In the genomic region with DNA sequence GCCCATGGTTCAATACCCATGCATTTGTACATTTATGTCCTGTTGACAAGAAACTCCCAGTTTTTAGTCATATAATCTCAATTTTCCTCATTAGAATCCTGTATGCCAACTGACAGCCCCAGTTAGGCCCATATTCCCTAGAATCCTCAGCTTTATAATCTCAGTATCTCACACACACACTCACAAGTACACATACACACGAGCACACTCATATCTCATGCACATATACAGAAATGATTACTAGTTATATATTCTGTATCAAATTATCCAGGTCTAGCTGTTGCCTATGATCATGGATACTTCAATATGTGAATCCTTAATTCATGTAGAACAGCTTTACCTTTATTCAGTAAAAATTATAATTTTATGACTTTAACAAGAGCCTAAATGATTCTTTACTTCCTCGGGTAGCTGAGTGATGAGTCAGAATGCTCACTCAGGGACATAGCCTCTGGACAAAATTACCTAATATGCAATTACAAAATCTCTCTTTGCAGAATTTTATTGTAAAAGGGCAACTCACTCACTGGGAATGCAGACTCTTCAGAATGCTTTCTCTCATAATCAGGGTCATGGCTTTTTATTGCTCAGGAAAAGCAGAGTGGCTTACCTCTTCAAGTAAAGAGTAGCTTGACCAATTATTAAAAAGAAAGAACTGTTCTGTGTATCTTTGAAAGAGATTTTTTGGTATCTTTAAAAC, we compare ENCODE assay signal across 14 cellular contexts.
DNase-seq lines count a peak whose midpoint lies in the region; ATAC-seq and TF ChIP-seq lines count a peak whose summit lies in the region.
"Had no signal": no experiment of that assay in that cellular context is flagged by ENCODE, and none has a peak within 500 bp of the region (broad histone marks: within the 10 kb centered on the region; RNA-seq: fewer than 3 reads in every experiment).

No MANE protein-coding gene starts in this region.

- TF ChIP-seq CTCF in A673 (conservative IDR thresholded peaks at IDR 0.05; ENCODE audit: low read depth, low read length) (no peak), HFFc6 (IDR thresholded peaks at IDR 0.05) (no peak), adrenal gland (IDR thresholded peaks at IDR 0.05) (no peak)
- TF ChIP-seq CTCF in CD8-positive, alpha-beta T cell (IDR thresholded peaks at IDR 0.05): no peak

- POLR2A ChIA-PET in A673 (lab: Charles Lee; ENCODE audit: low non-redundant PET): no interaction called here
- POLR2A ChIA-PET in CD8-positive, alpha-beta T cell (lab: Charles Lee): no interaction called here

- H3K36me3 Mint-ChIP-seq in HFFc6 (ENCODE audit: low read depth): no peaks in the 10 kb centered on the region
- H3K36me3 Mint-ChIP-seq in CD8-positive, alpha-beta T cell: no peaks in the 10 kb centered on the region
- H3K36me3 Mint-ChIP-seq: memory B cell, WTC11 had no signal

- WGBS in adrenal gland, 4 donors: 38 to 56% (median 44%) methylated on average over 2 of the region's 2 CpGs

- peak; percentile 23 for DNase-seq in A673 (ENCODE audit: low spot score)
- DNase-seq in HFFc6: peak; percentile 95
- DNase-seq in adrenal gland: peak in 5 of 7 donors; percentile 16 to 53 (median 32)
- DNase-seq in hepatic stellate cell (ENCODE audit: low spot score): peak; percentile 8
- DNase-seq in head of caudate nucleus: no peak
- DNase-seq in CD8-positive, alpha-beta T cell: no peak
- no peak for DNase-seq in C1 segment of cervical spinal cord (lab: John Stamatoyannopoulos, UW)
- DNase-seq: activated T-cell treated with anti-CD3 and anti-CD28 coated beads, Interleukin-2, amount 50 U/mL, for 24 hours; NCI-H2081 had no signal

- H3K4me1 Mint-ChIP-seq in HFFc6 (ENCODE audit: low read depth): peaks cover 68% of the 10 kb centered on the region
- no peaks in the 10 kb centered on the region for H3K4me1 Mint-ChIP-seq in CD8-positive, alpha-beta T cell (ENCODE audit: low read depth)
- H3K4me1 Mint-ChIP-seq: memory B cell had no signal

- H3K9me3 ChIP-seq in A673 (ENCODE audit: low read depth, low read length, poor library complexity, severe bottlenecking) (no peaks in the 10 kb centered on the region), adrenal gland (replicated peaks in 1 of 3) (no peaks in the 10 kb centered on the region)
- no peaks in the 10 kb centered on the region for H3K9me3 ChIP-seq in CD8-positive, alpha-beta T cell (ENCODE audit: low read length)
- H3K9me3 ChIP-seq: BLaER1 treated with 17β-estradiol and CSF1 and Interleukin-3, amounts not matched to agents 10 nM and 100 nM had no signal

- H3K4me3 ChIP-seq in A673 (ENCODE audit: low read depth, low read length, poor library complexity, severe bottlenecking) (no peak overlapping the region), adrenal gland (no peak overlapping the region)
- no peak overlapping the region for H3K4me3 ChIP-seq in CD8-positive, alpha-beta T cell (ENCODE audit: low read depth, low read length)
- H3K4me3 ChIP-seq: BLaER1 treated with 17β-estradiol and CSF1 and Interleukin-3, amounts not matched to agents 10 nM and 100 nM; cardiac muscle cell had no signal

- TF ChIP-seq POLR2A in adrenal gland (IDR thresholded peaks at IDR 0.05): peak in 1 of 2 donors; percentile 42

- H3K4me3 Mint-ChIP-seq in HFFc6: peak overlapping the region; percentile 47
- no peak overlapping the region for H3K4me3 Mint-ChIP-seq in CD8-positive, alpha-beta T cell
- H3K4me3 Mint-ChIP-seq: activated T-cell treated with anti-CD3 and anti-CD28 coated beads, Interleukin-2, amount 50 U/mL, for 24 hours; memory B cell; WTC11 had no signal

- H3K36me3 ChIP-seq in A673 (ENCODE audit: insufficient read depth, low read length, poor library complexity, severe bottlenecking) (no peaks in the 10 kb centered on the region), adrenal gland (replicated peaks in 1 of 2) (no peaks in the 10 kb centered on the region)
- no peaks in the 10 kb centered on the region for H3K36me3 ChIP-seq in CD8-positive, alpha-beta T cell (ENCODE audit: insufficient read depth, low read length)
- H3K36me3 ChIP-seq: BLaER1 treated with 17β-estradiol and CSF1 and Interleukin-3, amounts not matched to agents 10 nM and 100 nM; cardiac muscle cell had no signal

- H3K27ac ChIP-seq in A673 (ENCODE audit: low read depth, low read length, poor library complexity, severe bottlenecking) (no peak overlapping the region), adrenal gland (peak overlapping the region in 4 of 5 donors; percentile 59 to 75 (median 66))
- no peak overlapping the region for H3K27ac ChIP-seq in CD8-positive, alpha-beta T cell (ENCODE audit: low read depth, low read length)
- H3K27ac ChIP-seq: BLaER1 treated with 17β-estradiol and CSF1 and Interleukin-3, amounts not matched to agents 10 nM and 100 nM; cardiac muscle cell had no signal

- H3K4me1 ChIP-seq in A673 (ENCODE audit: insufficient read depth, low read length, poor library complexity, severe bottlenecking) (no peaks in the 10 kb centered on the region), adrenal gland (replicated peaks in 1 of 2) (peaks cover 5 to 15% of the 10 kb centered on the region in 2 donors)
- H3K4me1 ChIP-seq in CD8-positive, alpha-beta T cell (ENCODE audit: insufficient read depth, low read length): no peaks in the 10 kb centered on the region

- no peak for ATAC-seq in GM19397 (IDR thresholded peaks at IDR 0.05; ENCODE audit: unreplicated experiment)
- no peak for ATAC-seq in CD8-positive, alpha-beta T cell
- ATAC-seq: WTC11 had no signal

- peak overlapping the region; percentile 76 for H3K27ac Mint-ChIP-seq in HFFc6
- H3K27ac Mint-ChIP-seq in CD8-positive, alpha-beta T cell: no peak overlapping the region
- H3K27ac Mint-ChIP-seq: activated T-cell treated with anti-CD3 and anti-CD28 coated beads, Interleukin-2, amount 50 U/mL, for 24 hours; memory B cell; WTC11 had no signal

- H3K27me3 Mint-ChIP-seq in HFFc6 (ENCODE audit: insufficient read depth): no peaks in the 10 kb centered on the region
- H3K27me3 Mint-ChIP-seq in CD8-positive, alpha-beta T cell (ENCODE audit: low read depth): peaks cover 2% of the 10 kb centered on the region
- H3K27me3 Mint-ChIP-seq: activated T-cell treated with anti-CD3 and anti-CD28 coated beads, Interleukin-2, amount 50 U/mL, for 24 hours had no signal

- H3K27me3 ChIP-seq in A673 (replicated peaks; ENCODE audit: insufficient read depth, low read depth, low read length, poor library complexity): peaks cover 6% of the 10 kb centered on the region
- H3K27me3 ChIP-seq in adrenal gland: no peaks in the 10 kb centered on the region
- no peaks in the 10 kb centered on the region for H3K27me3 ChIP-seq in CD8-positive, alpha-beta T cell (ENCODE audit: insufficient read depth, low read length)
- H3K27me3 ChIP-seq: BLaER1 treated with 17β-estradiol and CSF1 and Interleukin-3, amounts not matched to agents 10 nM and 100 nM; cardiac muscle cell had no signal

- no TSS peak for BruUV-seq in A673 (replicated peaks; lab: Mats Ljungman, UMichigan)

- H3K9me3 Mint-ChIP-seq in HFFc6: no peaks in the 10 kb centered on the region
- no peaks in the 10 kb centered on the region for H3K9me3 Mint-ChIP-seq in CD8-positive, alpha-beta T cell
- H3K9me3 Mint-ChIP-seq: activated T-cell treated with anti-CD3 and anti-CD28 coated beads, Interleukin-2, amount 50 U/mL, for 24 hours; memory B cell; WTC11 had no signal

- CTCF ChIA-PET in A673 (lab: Charles Lee): no interaction called here
- CTCF ChIA-PET in CD8-positive, alpha-beta T cell (lab: Charles Lee): no interaction called here

- intact Hi-C loops in A673 (cut with micrococcal nuclease; ENCODE audit: unreplicated experiment): no loop called here
- intact Hi-C loops in adrenal gland (cut with DNase I): loop anchor here in 1 of 2 donors (10.0 kb wide), 1 partner anchor 143 kb away; no protein-coding TSS in a partner anchor
- intact Hi-C loops in head of caudate nucleus (cut with DNase I): no loop called here
- intact Hi-C loops in CD8-positive, alpha-beta T cell (cut with DNase I, micrococcal nuclease): no loop called here

Comparison
In these comparisons a context has a peak if more than half of its experiments do, and no peak if none do; other contexts are left out.
1. DNase-seq: peak in A673 (single experiment), HFFc6 (single experiment), adrenal gland (5 of 7) and hepatic stellate cell (single experiment); none in head of caudate nucleus (0 of 42), CD8-positive, alpha-beta T cell (0 of 7) and C1 segment of cervical spinal cord (0 of 14).
2. H3K27ac ChIP-seq: peak in adrenal gland (4 of 5); none in A673 (single experiment) and CD8-positive, alpha-beta T cell (single experiment).